1 cellular context compared by ENCODE assay signal in the genomic region with DNA sequence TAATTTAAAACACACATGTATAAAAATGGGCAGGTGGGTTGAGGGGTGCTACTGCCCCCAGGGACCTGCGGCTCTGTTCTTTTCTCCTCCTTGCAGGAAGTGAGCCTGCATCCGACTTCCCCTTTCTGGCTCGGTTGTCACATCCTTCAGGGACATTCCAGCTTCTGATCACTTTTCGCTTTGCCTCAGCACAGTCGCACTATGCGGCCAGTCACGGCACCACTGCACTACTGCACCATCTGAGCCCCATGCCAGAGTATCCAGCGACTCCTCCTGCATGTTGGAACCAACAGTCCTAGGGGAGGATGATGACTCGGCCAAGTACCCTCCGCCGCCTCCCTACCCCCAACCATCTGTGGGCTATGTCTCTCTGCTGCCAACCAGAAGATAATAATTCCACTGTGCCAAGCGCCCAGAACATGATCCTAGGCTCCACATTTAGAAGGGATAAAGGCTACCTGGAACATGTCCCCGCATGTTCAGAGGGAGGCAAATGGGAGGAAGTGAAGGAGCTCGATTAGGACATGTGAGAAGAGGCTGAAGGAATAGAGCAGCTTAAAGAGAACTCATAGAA.
TF ChIP-seq lines count a peak whose summit lies in the region.

No MANE protein-coding gene starts in this region.

TF ChIP-seq in H1, 55 proteins besides CTCF, POLR2A, EP300 and RAD21 (continued from another document):
- TF ChIP-seq, protein P1, sequence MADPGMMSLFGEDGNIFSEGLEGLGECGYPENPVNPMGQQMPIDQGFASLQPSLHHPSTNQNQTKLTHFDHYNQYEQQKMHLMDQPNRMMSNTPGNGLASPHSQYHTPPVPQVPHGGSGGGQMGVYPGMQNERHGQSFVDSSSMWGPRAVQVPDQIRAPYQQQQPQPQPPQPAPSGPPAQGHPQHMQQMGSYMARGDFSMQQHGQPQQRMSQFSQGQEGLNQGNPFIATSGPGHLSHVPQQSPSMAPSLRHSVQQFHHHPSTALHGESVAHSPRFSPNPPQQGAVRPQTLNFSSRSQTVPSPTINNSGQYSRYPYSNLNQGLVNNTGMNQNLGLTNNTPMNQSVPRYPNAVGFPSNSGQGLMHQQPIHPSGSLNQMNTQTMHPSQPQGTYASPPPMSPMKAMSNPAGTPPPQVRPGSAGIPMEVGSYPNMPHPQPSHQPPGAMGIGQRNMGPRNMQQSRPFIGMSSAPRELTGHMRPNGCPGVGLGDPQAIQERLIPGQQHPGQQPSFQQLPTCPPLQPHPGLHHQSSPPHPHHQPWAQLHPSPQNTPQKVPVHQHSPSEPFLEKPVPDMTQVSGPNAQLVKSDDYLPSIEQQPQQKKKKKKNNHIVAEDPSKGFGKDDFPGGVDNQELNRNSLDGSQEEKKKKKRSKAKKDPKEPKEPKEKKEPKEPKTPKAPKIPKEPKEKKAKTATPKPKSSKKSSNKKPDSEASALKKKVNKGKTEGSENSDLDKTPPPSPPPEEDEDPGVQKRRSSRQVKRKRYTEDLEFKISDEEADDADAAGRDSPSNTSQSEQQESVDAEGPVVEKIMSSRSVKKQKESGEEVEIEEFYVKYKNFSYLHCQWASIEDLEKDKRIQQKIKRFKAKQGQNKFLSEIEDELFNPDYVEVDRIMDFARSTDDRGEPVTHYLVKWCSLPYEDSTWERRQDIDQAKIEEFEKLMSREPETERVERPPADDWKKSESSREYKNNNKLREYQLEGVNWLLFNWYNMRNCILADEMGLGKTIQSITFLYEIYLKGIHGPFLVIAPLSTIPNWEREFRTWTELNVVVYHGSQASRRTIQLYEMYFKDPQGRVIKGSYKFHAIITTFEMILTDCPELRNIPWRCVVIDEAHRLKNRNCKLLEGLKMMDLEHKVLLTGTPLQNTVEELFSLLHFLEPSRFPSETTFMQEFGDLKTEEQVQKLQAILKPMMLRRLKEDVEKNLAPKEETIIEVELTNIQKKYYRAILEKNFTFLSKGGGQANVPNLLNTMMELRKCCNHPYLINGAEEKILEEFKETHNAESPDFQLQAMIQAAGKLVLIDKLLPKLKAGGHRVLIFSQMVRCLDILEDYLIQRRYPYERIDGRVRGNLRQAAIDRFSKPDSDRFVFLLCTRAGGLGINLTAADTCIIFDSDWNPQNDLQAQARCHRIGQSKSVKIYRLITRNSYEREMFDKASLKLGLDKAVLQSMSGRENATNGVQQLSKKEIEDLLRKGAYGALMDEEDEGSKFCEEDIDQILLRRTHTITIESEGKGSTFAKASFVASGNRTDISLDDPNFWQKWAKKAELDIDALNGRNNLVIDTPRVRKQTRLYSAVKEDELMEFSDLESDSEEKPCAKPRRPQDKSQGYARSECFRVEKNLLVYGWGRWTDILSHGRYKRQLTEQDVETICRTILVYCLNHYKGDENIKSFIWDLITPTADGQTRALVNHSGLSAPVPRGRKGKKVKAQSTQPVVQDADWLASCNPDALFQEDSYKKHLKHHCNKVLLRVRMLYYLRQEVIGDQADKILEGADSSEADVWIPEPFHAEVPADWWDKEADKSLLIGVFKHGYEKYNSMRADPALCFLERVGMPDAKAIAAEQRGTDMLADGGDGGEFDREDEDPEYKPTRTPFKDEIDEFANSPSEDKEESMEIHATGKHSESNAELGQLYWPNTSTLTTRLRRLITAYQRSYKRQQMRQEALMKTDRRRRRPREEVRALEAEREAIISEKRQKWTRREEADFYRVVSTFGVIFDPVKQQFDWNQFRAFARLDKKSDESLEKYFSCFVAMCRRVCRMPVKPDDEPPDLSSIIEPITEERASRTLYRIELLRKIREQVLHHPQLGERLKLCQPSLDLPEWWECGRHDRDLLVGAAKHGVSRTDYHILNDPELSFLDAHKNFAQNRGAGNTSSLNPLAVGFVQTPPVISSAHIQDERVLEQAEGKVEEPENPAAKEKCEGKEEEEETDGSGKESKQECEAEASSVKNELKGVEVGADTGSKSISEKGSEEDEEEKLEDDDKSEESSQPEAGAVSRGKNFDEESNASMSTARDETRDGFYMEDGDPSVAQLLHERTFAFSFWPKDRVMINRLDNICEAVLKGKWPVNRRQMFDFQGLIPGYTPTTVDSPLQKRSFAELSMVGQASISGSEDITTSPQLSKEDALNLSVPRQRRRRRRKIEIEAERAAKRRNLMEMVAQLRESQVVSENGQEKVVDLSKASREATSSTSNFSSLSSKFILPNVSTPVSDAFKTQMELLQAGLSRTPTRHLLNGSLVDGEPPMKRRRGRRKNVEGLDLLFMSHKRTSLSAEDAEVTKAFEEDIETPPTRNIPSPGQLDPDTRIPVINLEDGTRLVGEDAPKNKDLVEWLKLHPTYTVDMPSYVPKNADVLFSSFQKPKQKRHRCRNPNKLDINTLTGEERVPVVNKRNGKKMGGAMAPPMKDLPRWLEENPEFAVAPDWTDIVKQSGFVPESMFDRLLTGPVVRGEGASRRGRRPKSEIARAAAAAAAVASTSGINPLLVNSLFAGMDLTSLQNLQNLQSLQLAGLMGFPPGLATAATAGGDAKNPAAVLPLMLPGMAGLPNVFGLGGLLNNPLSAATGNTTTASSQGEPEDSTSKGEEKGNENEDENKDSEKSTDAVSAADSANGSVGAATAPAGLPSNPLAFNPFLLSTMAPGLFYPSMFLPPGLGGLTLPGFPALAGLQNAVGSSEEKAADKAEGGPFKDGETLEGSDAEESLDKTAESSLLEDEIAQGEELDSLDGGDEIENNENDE (IDR thresholded peaks at IDR 0.05; ENCODE audit: insufficient replicate concordance, low read length): no peak
- no peak for TF ChIP-seq NRF1 (IDR thresholded peaks at IDR 0.05; ENCODE audit: low read depth, low read length)
- TF ChIP-seq EZH2 (IDR thresholded peaks at IDR 0.05; ENCODE audit: low read depth, low read length, severe bottlenecking): no peak
- TF ChIP-seq SIN3A (conservative IDR thresholded peaks at IDR 0.05 in 1 of 2, IDR thresholded peaks at IDR 0.05 in 1 of 2; ENCODE audit: low read depth in 1 of 2, low read length in 2 of 2): no peak
